8 cellular contexts compared by ENCODE assay signal in genomic region chr16:19119564-19119963, GRCh38. TPM values are rescaled to one million over a fixed set of nuclear protein-coding genes. Genes with fewer than 3 reads are reported as not detected.
DNase-seq lines count a peak whose midpoint lies in the region; ATAC-seq and TF ChIP-seq lines count a peak whose summit lies in the region.

No MANE protein-coding gene starts in this region.

- H3K27me3 ChIP-seq in ACC112 (ENCODE audit: insufficient read depth, low read length) (no peaks in the 10 kb centered on the region), MG63 (no peaks in the 10 kb centered on the region), mammary epithelial cell (ENCODE audit: insufficient read depth, low read length) (no peaks in the 10 kb centered on the region), mesenchymal stem cell (ENCODE audit: control insufficient read depth in 1 of 2, insufficient read depth in 1 of 2, low read length in 2 of 2) (no peaks in the 10 kb centered on the region), neuronal stem cell (ENCODE audit: control insufficient read depth in 3 of 3, insufficient read depth in 3 of 3, low read depth in 1 of 3, low read length in 3 of 3) (peaks cover 0 to 15% (median 2%) of the 10 kb centered on the region in 3 experiments)

- peaks cover 17% of the 10 kb centered on the region; the same call in 1 of the 2 replicates for H3K36me3 ChIP-seq in ACC112 (ENCODE audit: insufficient read depth, low read length)
- peaks cover 64% of the 10 kb centered on the region for H3K36me3 ChIP-seq in MG63
- no peaks in the 10 kb centered on the region for H3K36me3 ChIP-seq in mammary epithelial cell (ENCODE audit: insufficient read depth, low read length)
- peaks cover 25 to 38% of the 10 kb centered on the region in 2 experiments for H3K36me3 ChIP-seq in mesenchymal stem cell (ENCODE audit: control insufficient read depth in 1 of 2, insufficient read depth in 2 of 2, low read depth in 1 of 2, low read length in 2 of 2)
- peaks cover 0 to 2% of the 10 kb centered on the region in 2 donors for H3K36me3 ChIP-seq in neuronal stem cell (replicated peaks in 1 of 2; ENCODE audit: control insufficient read depth in 2 of 2, insufficient read depth in 2 of 2, low read length in 2 of 2)

- ATAC-seq in HG03571 (IDR thresholded peaks at IDR 0.05; ENCODE audit: unreplicated experiment): no peak

- H3K4ac ChIP-seq in mesenchymal stem cell (ENCODE audit: low read depth in 1 of 2, low read length in 2 of 2) (no peak overlapping the region), neuronal stem cell (ENCODE audit: low read length) (no peak overlapping the region)

- no TSS peak for BruUV-seq in mammary epithelial cell (replicated peaks; lab: Mats Ljungman, UMichigan)

- H3K4me3 ChIP-seq in ACC112 (ENCODE audit: low read depth, low read length): peak overlapping the region; percentile 81
- H3K4me3 ChIP-seq in MG63: peak overlapping the region; percentile 39
- peak overlapping the region in 2 of 3 experiments; percentile 49 to 61 for H3K4me3 ChIP-seq in mammary epithelial cell (replicated peaks in 1 of 3; ENCODE audit: insufficient read depth in 1 of 3, low read depth in 2 of 3, low read length in 3 of 3)
- H3K4me3 ChIP-seq in mesenchymal stem cell (ENCODE audit: insufficient read depth in 1 of 2, low read depth in 1 of 2, low read length in 2 of 2): peak overlapping the region in 1 of 2 experiments; percentile 78
- no peak overlapping the region for H3K4me3 ChIP-seq in neuronal stem cell (ENCODE audit: low read length in 2 of 2)

- H3K9ac ChIP-seq in mammary epithelial cell (ENCODE audit: insufficient read depth, low read length) (peak overlapping the region; percentile 91), mesenchymal stem cell (ENCODE audit: low read length) (peak overlapping the region; percentile 93), neuronal stem cell (ENCODE audit: low read depth, low read length, poor library complexity) (no peak overlapping the region)

- WGBS in mammary epithelial cell (ENCODE audit: low coverage, missing lambda C conversion rate): 18% methylated on average over 5 of the region's 5 CpGs
- 17% methylated on average over 3 of the region's 5 CpGs for WGBS in mesenchymal stem cell
- WGBS in neuronal stem cell (ENCODE audit: extremely low coverage in 2 of 2, insufficient read length in 2 of 2, insufficient replicate concordance in 1 of 2), 2 donors: no CpG with 5 or more reads among the region's 5 CpGs

- H2BK12ac ChIP-seq in mesenchymal stem cell (ENCODE audit: low read length in 2 of 2) (no peak overlapping the region), neuronal stem cell (ENCODE audit: low read length) (no peak overlapping the region)

- peak overlapping the region; percentile 23 for H2AK5ac ChIP-seq in mesenchymal stem cell (ENCODE audit: low read length, severe bottlenecking)
- no peak overlapping the region for H2AK5ac ChIP-seq in neuronal stem cell (ENCODE audit: low read depth, low read length)

- no peak overlapping the region for H4K8ac ChIP-seq in mesenchymal stem cell (ENCODE audit: low read length)
- no peak overlapping the region for H4K8ac ChIP-seq in neuronal stem cell (ENCODE audit: low read depth, low read length)

- no peak overlapping the region for H2BK5ac ChIP-seq in mesenchymal stem cell (ENCODE audit: low read depth, low read length, poor library complexity, severe bottlenecking)
- no peak overlapping the region for H2BK5ac ChIP-seq in neuronal stem cell (ENCODE audit: low read length)

- H4K91ac ChIP-seq in mesenchymal stem cell (ENCODE audit: low read length): no peak overlapping the region
- H4K91ac ChIP-seq in neuronal stem cell (ENCODE audit: low read depth, low read length, poor library complexity): no peak overlapping the region

- H3K9me3 ChIP-seq in MG63 (no peaks in the 10 kb centered on the region), mammary epithelial cell (replicated peaks; ENCODE audit: insufficient read depth, low read length) (no peaks in the 10 kb centered on the region), mesenchymal stem cell (ENCODE audit: control insufficient read depth, low read length) (no peaks in the 10 kb centered on the region), neuronal stem cell (replicated peaks in 1 of 2; ENCODE audit: control insufficient read depth in 2 of 2, insufficient read depth in 1 of 2, low read depth in 1 of 2, low read length in 2 of 2) (peaks cover 0 to 8% of the 10 kb centered on the region in 2 donors)

- H3K79me2 ChIP-seq in ACC112 (ENCODE audit: control insufficient read depth, insufficient read depth, low read length, unreplicated experiment) (peaks cover 59% of the 10 kb centered on the region), mammary epithelial cell (ENCODE audit: insufficient read depth, low read length) (peaks cover 72% of the 10 kb centered on the region)

- H2BK15ac ChIP-seq in mesenchymal stem cell (ENCODE audit: low read depth, poor library complexity, severe bottlenecking): no peak overlapping the region
- H2BK15ac ChIP-seq in neuronal stem cell (ENCODE audit: low read length): no peak overlapping the region

- in situ Hi-C loops in mammary epithelial cell (cut with MboI; ENCODE audit: low sequenced_read_pairs in 2 of 2): no loop called here

- dilution Hi-C loops in mammary epithelial cell (cut with HindIII; ENCODE audit: low sequenced_read_pairs): no loop called here

- peaks cover 15% of the 10 kb centered on the region for H3K79me1 ChIP-seq in mesenchymal stem cell (replicated peaks; ENCODE audit: low read length, poor library complexity, severe bottlenecking)
- no peaks in the 10 kb centered on the region for H3K79me1 ChIP-seq in neuronal stem cell (ENCODE audit: low read depth, low read length)

- intact Hi-C loops in mammary epithelial cell (cut with micrococcal nuclease): loop anchor here (2.0 kb wide), 1 partner anchor 19 kb away; no protein-coding TSS in a partner anchor

- H3K4me2 ChIP-seq in mammary epithelial cell (ENCODE audit: insufficient read depth, low read depth, low read length) (peak overlapping the region; percentile 94), mesenchymal stem cell (ENCODE audit: low read length, poor library complexity, severe bottlenecking) (no peak overlapping the region), neuronal stem cell (ENCODE audit: insufficient read depth, low read length, poor library complexity, severe bottlenecking) (no peak overlapping the region)

- peaks cover 51% of the 10 kb centered on the region for H3K4me1 ChIP-seq in ACC112 (ENCODE audit: control insufficient read depth, insufficient read depth, low read length, unreplicated experiment)
- peaks cover 66% of the 10 kb centered on the region for H3K4me1 ChIP-seq in mammary epithelial cell (ENCODE audit: insufficient read depth, low read length)
- peaks cover 18% of the 10 kb centered on the region for H3K4me1 ChIP-seq in mesenchymal stem cell (ENCODE audit: control insufficient read depth, insufficient read depth, low read depth, low read length)
- H3K4me1 ChIP-seq in neuronal stem cell (ENCODE audit: control insufficient read depth in 2 of 2, insufficient read depth in 1 of 2, low read depth in 1 of 2, low read length in 2 of 2): peaks cover under 1 to 6% of the 10 kb centered on the region in 2 donors

- no peak for DNase-seq in MG63
- peak; percentile 81 for DNase-seq in mammary epithelial cell
- peak; percentile 90 for DNase-seq in mesenchymal stem cell
- DNase-seq in activated gamma-delta T cell (lab: John Stamatoyannopoulos, UW): no peak
- DNase-seq in neuronal stem cell (ENCODE audit: low spot score): no peak
- DNase-seq in NK-92 (lab: John Stamatoyannopoulos, UW; ENCODE audit: unreplicated experiment): no peak

- H3K18ac ChIP-seq in mesenchymal stem cell (ENCODE audit: low read depth in 1 of 2, low read length in 2 of 2) (no peak overlapping the region), neuronal stem cell (ENCODE audit: low read length) (no peak overlapping the region)

- H2AFZ ChIP-seq in ACC112 (ENCODE audit: low read length, unreplicated experiment) (peak overlapping the region; percentile 31), mammary epithelial cell (ENCODE audit: low read depth, low read length) (no peak overlapping the region), mesenchymal stem cell (ENCODE audit: low read depth, low read length) (no peak overlapping the region), neuronal stem cell (ENCODE audit: low read length) (no peak overlapping the region)

- no peak for TF ChIP-seq CTCF in mammary epithelial cell (conservative IDR thresholded peaks at IDR 0.05 in 1 of 2, IDR thresholded peaks at IDR 0.05 in 1 of 2; ENCODE audit: extremely low read depth in 1 of 2, insufficient read depth in 1 of 2, low read depth in 1 of 2, low read length in 2 of 2)

- no peak overlapping the region for H3K14ac ChIP-seq in mesenchymal stem cell (ENCODE audit: low read length in 2 of 2)
- no peak overlapping the region for H3K14ac ChIP-seq in neuronal stem cell (ENCODE audit: low read length)

- no peaks in the 10 kb centered on the region for H4K20me1 ChIP-seq in mammary epithelial cell (ENCODE audit: insufficient read depth, low read length)

- H2BK120ac ChIP-seq in mesenchymal stem cell (ENCODE audit: low read depth, low read length): peak overlapping the region; percentile 74
- no peak overlapping the region for H2BK120ac ChIP-seq in neuronal stem cell (ENCODE audit: low read depth, low read length)

- no peak overlapping the region for H3K23ac ChIP-seq in mesenchymal stem cell (ENCODE audit: low read length in 2 of 2)
- no peak overlapping the region for H3K23ac ChIP-seq in neuronal stem cell (ENCODE audit: low read depth, low read length, poor library complexity)

- CTCF ChIA-PET in mammary epithelial cell (lab: Charles Lee; ENCODE audit: low non-redundant PET): interaction anchor here (0.9 kb wide), 1 partner anchor 18 kb away, joined by 5 read pairs; no protein-coding TSS in a partner anchor

- H3K27ac ChIP-seq in ACC112 (ENCODE audit: low read depth, low read length) (peak overlapping the region; percentile 99), mammary epithelial cell (ENCODE audit: insufficient read depth, low read depth, low read length) (peak overlapping the region; percentile 90), mesenchymal stem cell (ENCODE audit: low read length, poor library complexity, severe bottlenecking) (peak overlapping the region; percentile 97), neuronal stem cell (replicated peaks; ENCODE audit: low read length) (no peak overlapping the region)

RNA-seq across cellular contexts. Expression of gene ITPRIPL2, which starts 5.8 kb away (rescaled TPM):
- total RNA-seq in MG63 (2014; rRNA removed; shearing (Covaris generic); ENCODE audit: low replicate concordance): 18.0 and 19.0 TPM in 2 replicates
- 10 to 100 TPM; 44.0 to 53.3 TPM for total RNA-seq in mammary epithelial cell
- polyA plus RNA-seq in mammary epithelial cell: 12.9 TPM
- 27.9 TPM for polyA minus RNA-seq in mammary epithelial cell
- 33.8 TPM for polyA plus RNA-seq in mesenchymal stem cell (2013, experiment 1 of 2)
- polyA plus RNA-seq in mesenchymal stem cell (2013, experiment 2 of 2): 33.2 TPM
- polyA plus RNA-seq in neuronal stem cell (2013, experiment 1 of 2): 3.2 TPM
- 3.5 TPM for polyA plus RNA-seq in neuronal stem cell (2013, experiment 2 of 2)

RNA-seq across cellular contexts. Expression of gene SYT17, which starts 48.5 kb away (rescaled TPM):
- total RNA-seq in MG63 (2014; rRNA removed; shearing (Covaris generic); ENCODE audit: low replicate concordance): not detected in 2 replicates
- total RNA-seq in mammary epithelial cell: under 1 TPM; 0.17 to 0.24 TPM
- 0.12 TPM for polyA plus RNA-seq in mammary epithelial cell
- polyA minus RNA-seq in mammary epithelial cell: not detected
- polyA plus RNA-seq in mesenchymal stem cell (2013, experiment 1 of 2): 5.4 TPM
- 5.0 TPM for polyA plus RNA-seq in mesenchymal stem cell (2013, experiment 2 of 2)
- 19.4 TPM for polyA plus RNA-seq in neuronal stem cell (2013, experiment 1 of 2)
- polyA plus RNA-seq in neuronal stem cell (2013, experiment 2 of 2): 21.3 TPM

RNA-seq across cellular contexts. Expression of gene COQ7, which starts 52.1 kb away (rescaled TPM):
- total RNA-seq in MG63 (2014; rRNA removed; shearing (Covaris generic); ENCODE audit: low replicate concordance): 21.8 and 28.3 TPM in 2 replicates
- 10 to 100 TPM in 1 of 2 donors, 1 to 10 TPM in 1; 6.7 to 15.7 TPM for total RNA-seq in mammary epithelial cell
- polyA plus RNA-seq in mammary epithelial cell: 8.5 TPM
- 16.2 TPM for polyA minus RNA-seq in mammary epithelial cell
- 8.4 TPM for polyA plus RNA-seq in mesenchymal stem cell (2013, experiment 1 of 2)
- 8.5 TPM for polyA plus RNA-seq in mesenchymal stem cell (2013, experiment 2 of 2)
- 14.2 TPM for polyA plus RNA-seq in neuronal stem cell (2013, experiment 1 of 2)
- polyA plus RNA-seq in neuronal stem cell (2013, experiment 2 of 2): 14.4 TPM

Comparison
In these comparisons a context has a peak if more than half of its experiments do, and no peak if none do; other contexts are left out.
1. H3K4me3 ChIP-seq: peak in ACC112 (single experiment), MG63 (single experiment) and mammary epithelial cell (2 of 3); none in neuronal stem cell (0 of 2).
2. DNase-seq: peak in mammary epithelial cell (single experiment) and mesenchymal stem cell (single experiment); none in MG63 (single experiment), activated gamma-delta T cell (single experiment), neuronal stem cell (single experiment) and NK-92 (single experiment).